Comparison of ENCODE assay signal across 14 cellular contexts in genomic region chr1:15026114-15026483, GRCh38.
DNase-seq lines count a peak whose midpoint lies in the region; ATAC-seq and TF ChIP-seq lines count a peak whose summit lies in the region.
"Had no signal": no experiment of that assay in that cellular context is flagged by ENCODE, and none has a peak within 500 bp of the region (broad histone marks: within the 10 kb centered on the region; RNA-seq: fewer than 3 reads in every experiment).

No MANE protein-coding gene starts in this region.

- CTCF ChIA-PET in PC-3 (lab: Charles Lee), result interaction anchor here (0.7 kb wide), 1 partner anchor 21 kb away, joined by 3 read pairs; no protein-coding TSS in a partner anchor

- H3K4me3 Mint-ChIP-seq in brain, result no peak overlapping the region
- no peak overlapping the region for H3K4me3 Mint-ChIP-seq in nephron
- H3K4me3 Mint-ChIP-seq in stimulated activated naive CD8-positive, alpha-beta T cell treated with anti-CD3 and anti-CD28 coated beads, Interleukin-15, amount 100 ng/mL, for 72 hours, result no peak overlapping the region
- H3K4me3 Mint-ChIP-seq: B cell; CD4-positive, alpha-beta memory T cell; GM23338 had no signal

- H3K27ac Mint-ChIP-seq in brain (peak overlapping the region in 3 of 5 experiments; percentile 24 to 49 (median 46)), nephron (peak overlapping the region; percentile 39 to 67 (median 56))
- no peak overlapping the region for H3K27ac Mint-ChIP-seq in stimulated activated naive CD8-positive, alpha-beta T cell treated with anti-CD3 and anti-CD28 coated beads, Interleukin-15, amount 100 ng/mL, for 72 hours
- H3K27ac Mint-ChIP-seq: B cell; CD4-positive, alpha-beta memory T cell; GM23338 had no signal

- no peaks in the 10 kb centered on the region for H3K9me3 ChIP-seq in vagina
- H3K9me3 ChIP-seq in PC-3 (ENCODE audit: low read length), result no peaks in the 10 kb centered on the region

- no peak overlapping the region for H2AFZ ChIP-seq in PC-3 (ENCODE audit: low read length)
- H2AFZ ChIP-seq: GM23338 had no signal

- H3K36me3 ChIP-seq in vagina, result no peaks in the 10 kb centered on the region
- H3K36me3 ChIP-seq in PC-3 (ENCODE audit: low read depth, low read length), result no peaks in the 10 kb centered on the region

- H3K27ac ChIP-seq in vagina (peak overlapping the region; percentile 14), PC-3 (ENCODE audit: low read length) (no peak overlapping the region)

- H3K9ac ChIP-seq in PC-3 (ENCODE audit: low read length), result no peak overlapping the region

- H3K79me2 ChIP-seq in PC-3 (ENCODE audit: low read length), result no peaks in the 10 kb centered on the region

- ATAC-seq in left colon (peak; percentile 32), HG03025 (IDR thresholded peaks at IDR 0.05; ENCODE audit: low FRiP score, unreplicated experiment) (no peak), PC-3 (no peak)
- ATAC-seq in stimulated activated naive CD8-positive, alpha-beta T cell treated with anti-CD3 and anti-CD28 coated beads, Interleukin-15, amount 100 ng/mL, for 72 hours, result no peak
- ATAC-seq: GM12878, GM23338 had no signal

- H3F3A ChIP-seq in PC-3 (ENCODE audit: low read length, unreplicated experiment), result no peaks in the 10 kb centered on the region

- H3K27me3 Mint-ChIP-seq in brain (no peaks in the 10 kb centered on the region), nephron (ENCODE audit: low read depth) (peaks cover 4% of the 10 kb centered on the region)
- no peaks in the 10 kb centered on the region for H3K27me3 Mint-ChIP-seq in stimulated activated naive CD8-positive, alpha-beta T cell treated with anti-CD3 and anti-CD28 coated beads, Interleukin-15, amount 100 ng/mL, for 72 hours
- H3K27me3 Mint-ChIP-seq: B cell had no signal

- H3K4me1 ChIP-seq in vagina (peaks cover 26% of the 10 kb centered on the region), PC-3 (ENCODE audit: insufficient read depth, low read length) (0 out of 2 replicates have a peak, but pooled peaks cover 6% of the 10 kb centered on the region)

- H3K4me1 Mint-ChIP-seq in brain (peaks cover 47% of the 10 kb centered on the region), nephron (peaks cover 52% of the 10 kb centered on the region)
- no peaks in the 10 kb centered on the region for H3K4me1 Mint-ChIP-seq in stimulated activated naive CD8-positive, alpha-beta T cell treated with anti-CD3 and anti-CD28 coated beads, Interleukin-15, amount 100 ng/mL, for 72 hours
- H3K4me1 Mint-ChIP-seq: B cell; CD4-positive, alpha-beta memory T cell had no signal

- H4K20me1 ChIP-seq in PC-3 (ENCODE audit: low read length), result no peaks in the 10 kb centered on the region

- DNase-seq in left colon (no peak), vagina (ENCODE audit: extremely low spot score in 2 of 2) (no peak), PC-3 (no peak)
- no peak for DNase-seq in stimulated activated naive CD8-positive, alpha-beta T cell treated with anti-CD3 and anti-CD28 coated beads, Interleukin-15, amount 100 ng/mL, for 72 hours
- DNase-seq: C1 segment of cervical spinal cord; CD4-positive, alpha-beta memory T cell; DMS79; H7 had no signal

- H3K9me2 ChIP-seq in PC-3 (replicated peaks; ENCODE audit: low read length), result no peaks in the 10 kb centered on the region

- no peak for TF ChIP-seq CTCF in brain (conservative IDR thresholded peaks at IDR 0.05)
- TF ChIP-seq CTCF in nephron (IDR thresholded peaks at IDR 0.05; ENCODE audit: unreplicated experiment in 3 of 3), result no peak
- TF ChIP-seq CTCF in vagina (IDR thresholded peaks at IDR 0.05), result no peak
- no peak for TF ChIP-seq CTCF in PC-3 (conservative IDR thresholded peaks at IDR 0.05; ENCODE audit: low read depth, low read length)

- no peak overlapping the region for H3K4me3 ChIP-seq in vagina
- no peak overlapping the region for H3K4me3 ChIP-seq in PC-3 (ENCODE audit: low read length)
- H3K4me3 ChIP-seq: GM12878, GM23338 had no signal

- TF ChIP-seq POLR2A in vagina (IDR thresholded peaks at IDR 0.05), result no peak

- H3K36me3 Mint-ChIP-seq in brain (peaks cover 6% of the 10 kb centered on the region), nephron (ENCODE audit: low read depth) (no peaks in the 10 kb centered on the region)
- H3K36me3 Mint-ChIP-seq: CD4-positive, alpha-beta memory T cell had no signal

- BruUV-seq in PC-3 (replicated peaks; lab: Mats Ljungman, UMichigan), result no TSS peak

- no peak overlapping the region for H3K4me2 ChIP-seq in PC-3 (ENCODE audit: low read length)
- H3K4me2 ChIP-seq: GM23338 had no signal

- intact Hi-C loops in left colon (cut with DNase I, micrococcal nuclease) (loop anchor here in 1 of 2 donors (10.0 kb wide), 1 partner anchor 101 kb away; no protein-coding TSS in a partner anchor), vagina (cut with DNase I) (loop anchor here (1.0 kb wide), 1 partner anchor 101 kb away; no protein-coding TSS in a partner anchor), PC-3 (cut with micrococcal nuclease) (loop anchor here (5.0 kb wide), 2 partner anchors 419 to 1059 kb away; no protein-coding TSS in a partner anchor)

- POLR2A ChIA-PET in PC-3 (lab: Charles Lee; ENCODE audit: unreplicated experiment), result no interaction called here

- H3K9me3 Mint-ChIP-seq in brain (peaks cover 0 to 7% (median 0%) of the 10 kb centered on the region in 5 experiments), nephron (no peaks in the 10 kb centered on the region)
- no peaks in the 10 kb centered on the region for H3K9me3 Mint-ChIP-seq in stimulated activated naive CD8-positive, alpha-beta T cell treated with anti-CD3 and anti-CD28 coated beads, Interleukin-15, amount 100 ng/mL, for 72 hours
- H3K9me3 Mint-ChIP-seq: GM23338 had no signal

- no peaks in the 10 kb centered on the region for H3K27me3 ChIP-seq in vagina
- no peaks in the 10 kb centered on the region for H3K27me3 ChIP-seq in PC-3 (ENCODE audit: low read length)

Comparison
In these comparisons a context has a peak if more than half of its experiments do, and no peak if none do; other contexts are left out.
1. H3K27ac Mint-ChIP-seq: peak in brain (3 of 5) and nephron (3 of 3); none in stimulated activated naive CD8-positive, alpha-beta T cell treated with anti-CD3 and anti-CD28 coated beads, Interleukin-15, amount 100 ng/mL, for 72 hours (0 of 2).